ENCODE assay signal across 1 cellular context in genomic region chr12:12356467-12356885, GRCh38.
TF ChIP-seq lines count a peak whose summit lies in the region.

No MANE protein-coding gene starts in this region.

TF ChIP-seq in HepG2, 621 proteins besides CTCF, POLR2A, EP300 and RAD21:
- TF ChIP-seq PHF8 (CRISPR knock-in tag; IDR thresholded peaks at IDR 0.05) (no peak), KDM2A (CRISPR knock-in tag; IDR thresholded peaks at IDR 0.05; ENCODE audit: borderline replicate concordance, low read depth) (no peak), NAIF1 (CRISPR knock-in tag; IDR thresholded peaks at IDR 0.05; ENCODE audit: borderline replicate concordance) (no peak), NFIB (CRISPR knock-in tag; IDR thresholded peaks at IDR 0.05; ENCODE audit: borderline replicate concordance) (no peak), ZNF576 (CRISPR knock-in tag; IDR thresholded peaks at IDR 0.05) (no peak), ZNF816 (CRISPR knock-in tag; IDR thresholded peaks at IDR 0.05; ENCODE audit: borderline replicate concordance) (no peak), E2F2 (CRISPR knock-in tag; IDR thresholded peaks at IDR 0.05; ENCODE audit: borderline replicate concordance) (no peak), HDAC1 (CRISPR knock-in tag; IDR thresholded peaks at IDR 0.05) (no peak), KMT2A (CRISPR knock-in tag; IDR thresholded peaks at IDR 0.05) (no peak), ZFP36L1 (CRISPR knock-in tag; IDR thresholded peaks at IDR 0.05) (no peak), ZNF101 (CRISPR knock-in tag; IDR thresholded peaks at IDR 0.05; ENCODE audit: borderline replicate concordance, low read depth) (no peak), CREM (IDR thresholded peaks at IDR 0.05) (no peak), CREM (CRISPR knock-in tag; IDR thresholded peaks at IDR 0.05) (no peak)
- TF ChIP-seq, protein P1, sequence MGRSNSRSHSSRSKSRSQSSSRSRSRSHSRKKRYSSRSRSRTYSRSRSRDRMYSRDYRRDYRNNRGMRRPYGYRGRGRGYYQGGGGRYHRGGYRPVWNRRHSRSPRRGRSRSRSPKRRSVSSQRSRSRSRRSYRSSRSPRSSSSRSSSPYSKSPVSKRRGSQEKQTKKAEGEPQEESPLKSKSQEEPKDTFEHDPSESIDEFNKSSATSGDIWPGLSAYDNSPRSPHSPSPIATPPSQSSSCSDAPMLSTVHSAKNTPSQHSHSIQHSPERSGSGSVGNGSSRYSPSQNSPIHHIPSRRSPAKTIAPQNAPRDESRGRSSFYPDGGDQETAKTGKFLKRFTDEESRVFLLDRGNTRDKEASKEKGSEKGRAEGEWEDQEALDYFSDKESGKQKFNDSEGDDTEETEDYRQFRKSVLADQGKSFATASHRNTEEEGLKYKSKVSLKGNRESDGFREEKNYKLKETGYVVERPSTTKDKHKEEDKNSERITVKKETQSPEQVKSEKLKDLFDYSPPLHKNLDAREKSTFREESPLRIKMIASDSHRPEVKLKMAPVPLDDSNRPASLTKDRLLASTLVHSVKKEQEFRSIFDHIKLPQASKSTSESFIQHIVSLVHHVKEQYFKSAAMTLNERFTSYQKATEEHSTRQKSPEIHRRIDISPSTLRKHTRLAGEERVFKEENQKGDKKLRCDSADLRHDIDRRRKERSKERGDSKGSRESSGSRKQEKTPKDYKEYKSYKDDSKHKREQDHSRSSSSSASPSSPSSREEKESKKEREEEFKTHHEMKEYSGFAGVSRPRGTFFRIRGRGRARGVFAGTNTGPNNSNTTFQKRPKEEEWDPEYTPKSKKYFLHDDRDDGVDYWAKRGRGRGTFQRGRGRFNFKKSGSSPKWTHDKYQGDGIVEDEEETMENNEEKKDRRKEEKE (IDR thresholded peaks at IDR 0.05), result no peak
- TF ChIP-seq, protein P2, sequence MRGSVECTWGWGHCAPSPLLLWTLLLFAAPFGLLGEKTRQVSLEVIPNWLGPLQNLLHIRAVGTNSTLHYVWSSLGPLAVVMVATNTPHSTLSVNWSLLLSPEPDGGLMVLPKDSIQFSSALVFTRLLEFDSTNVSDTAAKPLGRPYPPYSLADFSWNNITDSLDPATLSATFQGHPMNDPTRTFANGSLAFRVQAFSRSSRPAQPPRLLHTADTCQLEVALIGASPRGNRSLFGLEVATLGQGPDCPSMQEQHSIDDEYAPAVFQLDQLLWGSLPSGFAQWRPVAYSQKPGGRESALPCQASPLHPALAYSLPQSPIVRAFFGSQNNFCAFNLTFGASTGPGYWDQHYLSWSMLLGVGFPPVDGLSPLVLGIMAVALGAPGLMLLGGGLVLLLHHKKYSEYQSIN (CRISPR knock-in tag; IDR thresholded peaks at IDR 0.05; ENCODE audit: borderline replicate concordance), result no peak
